ENCODE assay signal across 9 cellular contexts in the genomic region with DNA sequence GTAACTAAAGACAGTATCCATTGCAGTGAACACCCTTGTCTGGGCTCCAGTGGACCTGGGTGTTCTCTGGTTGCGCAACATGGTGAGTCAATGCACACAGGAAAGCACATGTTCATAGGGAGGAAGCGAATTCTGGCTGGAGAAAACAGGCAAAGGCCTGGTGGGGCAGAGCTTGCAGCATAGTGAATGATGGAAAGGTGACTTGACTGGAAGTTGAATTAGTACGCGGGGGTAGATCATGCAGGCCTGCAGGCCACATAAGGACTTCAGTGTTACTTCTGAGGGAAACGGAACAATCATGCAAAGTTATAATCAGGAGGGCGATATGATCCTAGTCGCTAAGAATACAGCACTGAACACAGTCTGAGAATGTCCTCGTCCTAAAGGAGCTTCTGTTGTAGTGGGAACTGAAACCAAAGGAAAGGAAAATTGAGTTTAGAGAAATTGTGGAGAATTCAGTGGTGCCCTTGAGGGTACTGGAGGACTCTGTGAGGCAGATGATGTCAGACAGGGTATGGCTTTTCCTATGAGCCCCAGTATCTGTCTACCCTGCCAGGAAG.
A peak's percentile ranks its signal among the peaks of the same experiment; 100 is the strongest.
DNase-seq lines count a peak whose midpoint lies in the region; ATAC-seq and TF ChIP-seq lines count a peak whose summit lies in the region.
"Had no signal": no experiment of that assay in that cellular context is flagged by ENCODE, and none has a peak within 500 bp of the region (broad histone marks: within the 10 kb centered on the region; RNA-seq: fewer than 3 reads in every experiment).

No MANE protein-coding gene starts in this region.

- peak; percentile 68 for ATAC-seq in body of pancreas
- ATAC-seq in upper lobe of left lung (ENCODE audit: low FRiP score in 2 of 2) = peak; percentile 54 to 95
- no peak for ATAC-seq in GM18519 (IDR thresholded peaks at IDR 0.05; ENCODE audit: low FRiP score, unreplicated experiment)

- H3K36me3 ChIP-seq in body of pancreas (replicated peaks in 1 of 2; ENCODE audit: insufficient read depth in 1 of 2, low read depth in 2 of 2) = no peaks in the 10 kb centered on the region
- H3K36me3 ChIP-seq in upper lobe of left lung = no peaks in the 10 kb centered on the region

- TF ChIP-seq EP300 in upper lobe of left lung (IDR thresholded peaks at IDR 0.05) = peak in 1 of 4 donors; percentile 40

- in situ Hi-C loops in KBM-7 (cut with MboI; ENCODE audit: low pct_unique_long_range_greater_than_20kb, low sequenced_read_pairs) = no loop called here

- peak overlapping the region in 1 of 4 donors; percentile 5 for H3K27ac ChIP-seq in body of pancreas
- H3K27ac ChIP-seq in upper lobe of left lung = peak overlapping the region; percentile 25 to 50 (median 42)

- intact Hi-C loops in body of pancreas (cut with DNase I) = no loop called here

- H3K4me1 ChIP-seq in body of pancreas (peaks cover 6% of the 10 kb centered on the region), upper lobe of left lung (peaks cover 0 to 11% (median 6%) of the 10 kb centered on the region in 4 donors)

- H3K4me3 ChIP-seq in body of pancreas (no peak overlapping the region), upper lobe of left lung (no peak overlapping the region)

- no peak for TF ChIP-seq CTCF in body of pancreas (IDR thresholded peaks at IDR 0.05)
- no peak for TF ChIP-seq CTCF in upper lobe of left lung (IDR thresholded peaks at IDR 0.05)

- TF ChIP-seq POLR2A in body of pancreas (IDR thresholded peaks at IDR 0.05) (no peak), upper lobe of left lung (IDR thresholded peaks at IDR 0.05) (no peak)

- H3K27me3 ChIP-seq in body of pancreas (no peaks in the 10 kb centered on the region), upper lobe of left lung (no peaks in the 10 kb centered on the region)

- H3K9me3 ChIP-seq in body of pancreas = no peaks in the 10 kb centered on the region
- H3K9me3 ChIP-seq in upper lobe of left lung = no peaks in the 10 kb centered on the region

- whole genome bisulfite sequencing in body of pancreas, 2 donors = 79 to 90% methylated on average over 8 of the region's 8 CpGs
- 65 to 75% methylated on average over 8 of the region's 8 CpGs for whole genome bisulfite sequencing in upper lobe of left lung, 2 donors

- DNase-seq in KBM-7 (peak; percentile 81), body of pancreas (peak; percentile 38 to 79 (median 48)), kidney tubule cell (ENCODE audit: low spot score) (peak; percentile 68), upper lobe of left lung (peak in 1 of 2 donors; percentile 84), NCI-H2107 treated with DMSO at 0.1 percent for 48 hours (lab: John Stamatoyannopoulos, UW; ENCODE audit: unreplicated experiment) (no peak), cortex of kidney (lab: John Stamatoyannopoulos, UW) (no peak), amniotic stem cell (lab: John Stamatoyannopoulos, UW) (no peak)
- DNase-seq: central memory CD4-positive, alpha-beta T cell had no signal

Comparison
In these comparisons a context has a peak if more than half of its experiments do, and no peak if none do; other contexts are left out.
1. DNase-seq: peak in KBM-7 (single experiment), body of pancreas (4 of 4) and kidney tubule cell (single experiment); none in NCI-H2107 treated with DMSO at 0.1 percent for 48 hours (single experiment), cortex of kidney (single experiment) and amniotic stem cell (single experiment).